14 cellular contexts compared by ENCODE assay signal in the genomic region with DNA sequence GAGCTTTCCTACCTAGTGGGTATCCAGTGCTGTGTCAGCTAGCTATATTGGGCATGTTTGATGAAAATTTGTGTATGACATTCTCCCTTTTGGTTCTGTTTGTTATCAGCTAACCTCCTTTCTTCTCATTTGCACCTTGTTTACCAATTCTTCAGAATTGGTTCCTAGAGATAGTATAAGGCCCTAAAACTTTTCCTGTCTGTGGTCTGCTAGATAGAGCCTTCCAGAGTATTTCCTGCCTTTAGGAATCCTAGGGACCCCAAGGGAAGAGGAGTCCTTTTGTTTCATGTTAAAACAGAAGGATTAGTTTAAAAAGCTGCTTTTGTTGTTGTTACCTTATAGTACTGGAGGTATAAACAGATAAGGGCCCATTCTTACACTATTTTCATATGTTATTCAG. TPM values are rescaled to one million over a fixed set of nuclear protein-coding genes. Genes with fewer than 3 reads are reported as not detected.
DNase-seq lines count a peak whose midpoint lies in the region; ATAC-seq and TF ChIP-seq lines count a peak whose summit lies in the region.
"Had no signal": no experiment of that assay in that cellular context is flagged by ENCODE, and none has a peak within 500 bp of the region (broad histone marks: within the 10 kb centered on the region; RNA-seq: fewer than 3 reads in every experiment).

No MANE protein-coding gene starts in this region.

- H3K4me3 ChIP-seq in endodermal cell (ENCODE audit: low read length) (no peak overlapping the region), ascending aorta (no peak overlapping the region)
- H3K4me3 ChIP-seq: SJCRH30 had no signal

- H3K9me3 Mint-ChIP-seq in activated naive CD8-positive, alpha-beta T cell treated with anti-CD3 and anti-CD28 coated beads, Interleukin-2, amount 10 ng/mL, durations not matched to agents 7 days and 5 days: no peaks in the 10 kb centered on the region
- H3K9me3 Mint-ChIP-seq in activated naive CD8-positive, alpha-beta T cell treated with anti-CD3 and anti-CD28 coated beads, Interleukin-2, amount 50 U/mL, for 24 hours: no peaks in the 10 kb centered on the region
- H3K9me3 Mint-ChIP-seq in endodermal cell (no peaks in the 10 kb centered on the region), natural killer cell (no peaks in the 10 kb centered on the region), type B pancreatic cell (no peaks in the 10 kb centered on the region)
- no peaks in the 10 kb centered on the region for H3K9me3 Mint-ChIP-seq in CD4-positive, alpha-beta T cell

- H3K4me1 ChIP-seq in endodermal cell (ENCODE audit: control insufficient read depth, insufficient read depth, low read length) (peaks cover 22% of the 10 kb centered on the region), ascending aorta (peaks cover 0 to 5% of the 10 kb centered on the region in 2 donors)
- H3K4me1 ChIP-seq: SJCRH30 had no signal

- CTCF ChIA-PET in CD4-positive, alpha-beta T cell (lab: Charles Lee): no interaction called here

- no peak for TF ChIP-seq CTCF in endodermal cell (conservative IDR thresholded peaks at IDR 0.05)
- TF ChIP-seq CTCF in natural killer cell (IDR thresholded peaks at IDR 0.05): no peak
- TF ChIP-seq CTCF in type B pancreatic cell (conservative IDR thresholded peaks at IDR 0.05): no peak
- TF ChIP-seq CTCF in ascending aorta (IDR thresholded peaks at IDR 0.05): no peak
- TF ChIP-seq CTCF in CD4-positive, alpha-beta T cell (IDR thresholded peaks at IDR 0.05): no peak

- H3K36me3 ChIP-seq in endodermal cell (ENCODE audit: control insufficient read depth, insufficient read depth, low read length): peaks cover 25% of the 10 kb centered on the region
- peaks cover 52 to 65% of the 10 kb centered on the region in 2 donors for H3K36me3 ChIP-seq in ascending aorta

- no peaks in the 10 kb centered on the region for H3K27me3 Mint-ChIP-seq in activated naive CD8-positive, alpha-beta T cell treated with anti-CD3 and anti-CD28 coated beads, Interleukin-2, amount 10 ng/mL, durations not matched to agents 7 days and 5 days
- no peaks in the 10 kb centered on the region for H3K27me3 Mint-ChIP-seq in activated naive CD8-positive, alpha-beta T cell treated with anti-CD3 and anti-CD28 coated beads, Interleukin-2, amount 50 U/mL, for 24 hours
- peaks cover 3% of the 10 kb centered on the region for H3K27me3 Mint-ChIP-seq in endodermal cell (ENCODE audit: insufficient read depth)
- H3K27me3 Mint-ChIP-seq in natural killer cell (ENCODE audit: low read depth in 2 of 2): no peaks in the 10 kb centered on the region
- no peaks in the 10 kb centered on the region for H3K27me3 Mint-ChIP-seq in type B pancreatic cell
- no peaks in the 10 kb centered on the region for H3K27me3 Mint-ChIP-seq in CD4-positive, alpha-beta T cell

- H3K27ac ChIP-seq in endodermal cell (ENCODE audit: low read depth, low read length) (peak overlapping the region; percentile 41), ascending aorta (no peak overlapping the region)
- H3K27ac ChIP-seq in CD4-positive, alpha-beta T cell (ENCODE audit: low read depth, low read length): no peak overlapping the region
- H3K27ac ChIP-seq: SJCRH30 had no signal

- peak overlapping the region; percentile 2 for H3K4me3 Mint-ChIP-seq in activated naive CD8-positive, alpha-beta T cell treated with anti-CD3 and anti-CD28 coated beads, Interleukin-2, amount 10 ng/mL, durations not matched to agents 7 days and 5 days
- no peak overlapping the region for H3K4me3 Mint-ChIP-seq in activated naive CD8-positive, alpha-beta T cell treated with anti-CD3 and anti-CD28 coated beads, Interleukin-2, amount 50 U/mL, for 24 hours
- H3K4me3 Mint-ChIP-seq in endodermal cell (no peak overlapping the region), natural killer cell (no peak overlapping the region), type B pancreatic cell (no peak overlapping the region)
- H3K4me3 Mint-ChIP-seq in CD4-positive, alpha-beta T cell: no peak overlapping the region

- DNase-seq in activated naive CD8-positive, alpha-beta T cell treated with anti-CD3 and anti-CD28 coated beads, Interleukin-2, amount 10 ng/mL, durations not matched to agents 7 days and 5 days: no peak
- no peak for DNase-seq in activated naive CD8-positive, alpha-beta T cell treated with anti-CD3 and anti-CD28 coated beads, Interleukin-2, amount 50 U/mL, for 24 hours
- DNase-seq in endodermal cell (no peak), natural killer cell (no peak), type B pancreatic cell (ENCODE audit: extremely low spot score, unreplicated experiment) (no peak), ascending aorta (ENCODE audit: low spot score in 2 of 2) (no peak)
- no peak for DNase-seq in CD4-positive, alpha-beta T cell
- DNase-seq in activated effector memory CD4-positive, alpha-beta T cell treated with Interleukin-2 at 50 U/mL for 16 hours: no peak
- DNase-seq: ACHN; activated CD4-positive, alpha-beta T cell treated with anti-CD3 and anti-CD28 coated beads for 1 hour; amygdala; NCI-H345; SJCRH30; stimulated activated CD4-positive, alpha-beta T cell treated with anti-CD3 and anti-CD28 coated beads, Interleukin-2, amount 100 ng/mL, for 48 hours had no signal

- POLR2A ChIA-PET in activated naive CD8-positive, alpha-beta T cell treated with anti-CD3 and anti-CD28 coated beads, Interleukin-2, amount 10 ng/mL, durations not matched to agents 7 days and 5 days (lab: Charles Lee): interaction anchor here (0.5 to 1.1 kb wide), 2 partner anchors 12 to 65 kb away, joined by 3 read pairs; partner anchors contain the start of gene MAP3K3
- POLR2A ChIA-PET in CD4-positive, alpha-beta T cell (lab: Charles Lee): interaction anchor here (1.5 kb wide), 1 partner anchor 12 kb away, joined by 12 read pairs; the partner anchor contains the start of gene MAP3K3

- intact Hi-C loops in natural killer cell (cut with micrococcal nuclease): no loop called here
- intact Hi-C loops in ascending aorta (cut with DNase I): no loop called here
- intact Hi-C loops in CD4-positive, alpha-beta T cell (cut with DNase I, micrococcal nuclease): loop anchor here in 1 of 2 experiments (5.0 kb wide), 1 partner anchor 49 kb away; no protein-coding TSS in a partner anchor

- no peak for ATAC-seq in activated naive CD8-positive, alpha-beta T cell treated with anti-CD3 and anti-CD28 coated beads, Interleukin-2, amount 10 ng/mL, durations not matched to agents 7 days and 5 days (ENCODE audit: low read depth)
- no peak for ATAC-seq in activated naive CD8-positive, alpha-beta T cell treated with anti-CD3 and anti-CD28 coated beads, Interleukin-2, amount 50 U/mL, for 24 hours
- ATAC-seq in natural killer cell: no peak
- ATAC-seq in CD4-positive, alpha-beta T cell (ENCODE audit: poor library complexity): no peak

- H3K9ac ChIP-seq in endodermal cell (ENCODE audit: extremely low read depth, low read length, poor library complexity, severe bottlenecking): no peak overlapping the region

- H3K36me3 Mint-ChIP-seq in activated naive CD8-positive, alpha-beta T cell treated with anti-CD3 and anti-CD28 coated beads, Interleukin-2, amount 10 ng/mL, durations not matched to agents 7 days and 5 days: peaks cover 9% of the 10 kb centered on the region
- peaks cover 16% of the 10 kb centered on the region for H3K36me3 Mint-ChIP-seq in activated naive CD8-positive, alpha-beta T cell treated with anti-CD3 and anti-CD28 coated beads, Interleukin-2, amount 50 U/mL, for 24 hours (ENCODE audit: low read depth)
- H3K36me3 Mint-ChIP-seq in endodermal cell (ENCODE audit: low read depth) (peaks cover 7% of the 10 kb centered on the region), natural killer cell (peaks cover 9% of the 10 kb centered on the region), type B pancreatic cell (peaks cover 11% of the 10 kb centered on the region)
- peaks cover 83% of the 10 kb centered on the region for H3K36me3 Mint-ChIP-seq in CD4-positive, alpha-beta T cell (ENCODE audit: low read depth)

- H3K9me3 ChIP-seq in endodermal cell (ENCODE audit: control insufficient read depth, low read length) (no peaks in the 10 kb centered on the region), ascending aorta (no peaks in the 10 kb centered on the region)
- no peaks in the 10 kb centered on the region for H3K9me3 ChIP-seq in CD4-positive, alpha-beta T cell (ENCODE audit: control insufficient read depth, low read length)
- H3K9me3 ChIP-seq: SJCRH30 had no signal

- H3K27me3 ChIP-seq in endodermal cell (ENCODE audit: control insufficient read depth, insufficient read depth, low read length, poor library complexity, severe bottlenecking) (peaks cover 20% of the 10 kb centered on the region), ascending aorta (no peaks in the 10 kb centered on the region)
- no peaks in the 10 kb centered on the region for H3K27me3 ChIP-seq in CD4-positive, alpha-beta T cell (ENCODE audit: control insufficient read depth, insufficient read depth, low read length)
- H3K27me3 ChIP-seq: SJCRH30 had no signal

- H3K4me1 Mint-ChIP-seq in activated naive CD8-positive, alpha-beta T cell treated with anti-CD3 and anti-CD28 coated beads, Interleukin-2, amount 10 ng/mL, durations not matched to agents 7 days and 5 days: peaks cover 14% of the 10 kb centered on the region
- peaks cover 12% of the 10 kb centered on the region for H3K4me1 Mint-ChIP-seq in activated naive CD8-positive, alpha-beta T cell treated with anti-CD3 and anti-CD28 coated beads, Interleukin-2, amount 50 U/mL, for 24 hours
- peaks cover 46% of the 10 kb centered on the region for H3K4me1 Mint-ChIP-seq in endodermal cell
- peaks cover 31 to 38% of the 10 kb centered on the region in 2 donors for H3K4me1 Mint-ChIP-seq in natural killer cell
- peaks cover 10% of the 10 kb centered on the region for H3K4me1 Mint-ChIP-seq in type B pancreatic cell (ENCODE audit: unreplicated experiment)
- H3K4me1 Mint-ChIP-seq in CD4-positive, alpha-beta T cell (ENCODE audit: low read depth): peaks cover 62% of the 10 kb centered on the region

- H3K27ac Mint-ChIP-seq in activated naive CD8-positive, alpha-beta T cell treated with anti-CD3 and anti-CD28 coated beads, Interleukin-2, amount 10 ng/mL, durations not matched to agents 7 days and 5 days: peak overlapping the region; percentile 2
- no peak overlapping the region for H3K27ac Mint-ChIP-seq in activated naive CD8-positive, alpha-beta T cell treated with anti-CD3 and anti-CD28 coated beads, Interleukin-2, amount 50 U/mL, for 24 hours
- peak overlapping the region; percentile 80 for H3K27ac Mint-ChIP-seq in endodermal cell
- H3K27ac Mint-ChIP-seq in natural killer cell: peak overlapping the region; percentile 16 to 65
- H3K27ac Mint-ChIP-seq in type B pancreatic cell: peak overlapping the region; percentile 1
- H3K27ac Mint-ChIP-seq in CD4-positive, alpha-beta T cell: no peak overlapping the region

RNA-seq across cellular contexts. Expression of gene MAP3K3, which starts 11.5 kb away (rescaled TPM):
- 10 to 100 TPM; 49.0 to 51.2 TPM for total RNA-seq in activated naive CD8-positive, alpha-beta T cell treated with anti-CD3 and anti-CD28 coated beads, Interleukin-2, amount 10 ng/mL, durations not matched to agents 7 days and 5 days
- total RNA-seq in endodermal cell (10 to 100 TPM; 19.9 to 23.3 TPM), natural killer cell (10 to 100 TPM; 82.0 to 89.2 (median 88.5) TPM), type B pancreatic cell (ENCODE audit: low replicate concordance) (10.5 and 26.2 TPM in 2 replicates), ascending aorta (75.6 TPM)
- polyA plus RNA-seq in endodermal cell (2013, experiment 1 of 2): 16.3 TPM
- 18.4 TPM for polyA plus RNA-seq in endodermal cell (2013, experiment 2 of 2)
- total RNA-seq in CD4-positive, alpha-beta T cell: 10 to 100 TPM; 75.8 to 78.1 TPM

RNA-seq across cellular contexts. Expression of gene TACO1, which starts 33.0 kb away (rescaled TPM):
- total RNA-seq in activated naive CD8-positive, alpha-beta T cell treated with anti-CD3 and anti-CD28 coated beads, Interleukin-2, amount 10 ng/mL, durations not matched to agents 7 days and 5 days: 10 to 100 TPM; 19.3 to 24.8 TPM
- 10 to 100 TPM; 19.6 to 20.3 TPM for total RNA-seq in endodermal cell
- 17.6 TPM for polyA plus RNA-seq in endodermal cell (2013, experiment 1 of 2)
- 21.2 TPM for polyA plus RNA-seq in endodermal cell (2013, experiment 2 of 2)
- 10 to 100 TPM in 1 of 3 donors, 1 to 10 TPM in 2; 7.1 to 10.9 (median 9.2) TPM for total RNA-seq in natural killer cell
- 22.3 and 24.4 TPM in 2 replicates for total RNA-seq in type B pancreatic cell (ENCODE audit: low replicate concordance)
- total RNA-seq in ascending aorta: 6.2 TPM
- 10 to 100 TPM; 11.3 to 13.2 TPM for total RNA-seq in CD4-positive, alpha-beta T cell

Comparison
In these comparisons a context has a peak if more than half of its experiments do, and no peak if none do; other contexts are left out.
1. H3K27ac Mint-ChIP-seq: peak in activated naive CD8-positive, alpha-beta T cell treated with anti-CD3 and anti-CD28 coated beads, Interleukin-2, amount 10 ng/mL, durations not matched to agents 7 days and 5 days (single experiment), endodermal cell (single experiment), natural killer cell (2 of 2) and type B pancreatic cell (single experiment); none in activated naive CD8-positive, alpha-beta T cell treated with anti-CD3 and anti-CD28 coated beads, Interleukin-2, amount 50 U/mL, for 24 hours (single experiment) and CD4-positive, alpha-beta T cell (single experiment).